11 cellular contexts compared by ENCODE assay signal in the genomic region with DNA sequence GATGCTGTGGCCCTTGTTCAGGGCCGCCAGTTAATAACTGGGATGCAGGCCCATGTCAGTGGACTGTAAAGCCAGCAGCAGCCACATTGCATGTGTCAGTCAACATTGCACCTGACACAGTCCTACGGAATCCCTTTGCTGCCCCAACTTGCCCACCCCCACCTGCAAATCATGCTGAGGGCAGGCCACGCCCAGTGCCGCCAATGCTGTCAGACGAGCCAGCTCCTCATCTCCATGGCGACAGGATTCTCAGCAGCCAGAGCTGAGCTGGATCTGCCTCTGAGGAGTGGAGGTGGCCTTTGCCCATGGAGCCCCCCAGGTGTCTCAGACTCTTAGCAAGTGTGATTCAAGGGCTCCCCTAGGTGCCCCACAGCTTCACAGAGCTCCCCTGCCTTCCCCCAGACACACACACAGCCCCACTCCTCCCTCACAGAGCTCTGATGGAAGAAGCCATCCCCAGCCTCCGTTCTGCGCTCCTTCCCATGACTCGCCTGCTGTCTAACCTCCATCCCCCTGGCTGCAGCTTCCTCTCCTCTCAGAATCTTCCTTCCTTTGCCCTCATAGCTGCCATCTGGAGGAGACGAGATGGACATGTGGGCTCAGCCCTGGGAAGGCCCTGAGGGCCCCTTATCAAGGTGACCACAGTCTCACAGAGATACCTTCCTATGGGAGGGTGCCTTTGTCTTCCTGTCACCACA.
DNase-seq lines count a peak whose midpoint lies in the region; ATAC-seq and TF ChIP-seq lines count a peak whose summit lies in the region.
"Had no signal": no experiment of that assay in that cellular context is flagged by ENCODE, and none has a peak within 500 bp of the region (broad histone marks: within the 10 kb centered on the region; RNA-seq: fewer than 3 reads in every experiment).

No MANE protein-coding gene starts in this region.

- no peaks in the 10 kb centered on the region for H3K27me3 ChIP-seq in parathyroid adenoma (ENCODE audit: control insufficient read depth, insufficient read depth, low read length)

- no peaks in the 10 kb centered on the region for H3K36me3 Mint-ChIP-seq in activated T-cell treated with anti-CD3 and anti-CD28 coated beads, Interleukin-2, amount 50 U/mL, for 4 hours (ENCODE audit: insufficient read depth)

- H3K4me2 ChIP-seq in parathyroid adenoma (ENCODE audit: low read length), result no peak overlapping the region
- H3K4me2 ChIP-seq: KMS-11 had no signal

- no peak overlapping the region for H3K4me3 ChIP-seq in parathyroid adenoma (ENCODE audit: low read depth, low read length)

- no peaks in the 10 kb centered on the region for H3K9me3 Mint-ChIP-seq in activated T-cell treated with anti-CD3 and anti-CD28 coated beads, Interleukin-2, amount 50 U/mL, for 4 hours

- H3K27ac ChIP-seq in cingulate gyrus (ENCODE audit: low read depth, low read length), result peak overlapping the region; percentile 81
- H3K27ac ChIP-seq in parathyroid adenoma, result peak overlapping the region; percentile 5
- H3K27ac ChIP-seq: 22Rv1, KMS-11 had no signal

- no peaks in the 10 kb centered on the region for H3K79me2 ChIP-seq in parathyroid adenoma

- H3K27me3 Mint-ChIP-seq in activated T-cell treated with anti-CD3 and anti-CD28 coated beads, Interleukin-2, amount 50 U/mL, for 4 hours (ENCODE audit: low read depth), result peaks cover 9% of the 10 kb centered on the region

- H3K4me3 Mint-ChIP-seq in activated T-cell treated with anti-CD3 and anti-CD28 coated beads, Interleukin-2, amount 50 U/mL, for 4 hours, result no peak overlapping the region

- H3K9ac ChIP-seq in parathyroid adenoma, result no peak overlapping the region
- H3K9ac ChIP-seq: KMS-11 had no signal

- peak overlapping the region; percentile 36 for H2AFZ ChIP-seq in parathyroid adenoma

- H3K36me3 ChIP-seq in parathyroid adenoma (ENCODE audit: control insufficient read depth, insufficient read depth, low read length), result no peaks in the 10 kb centered on the region

- H3K4me1 ChIP-seq in parathyroid adenoma, result peaks cover 12% of the 10 kb centered on the region

- H3K9me3 ChIP-seq in parathyroid adenoma (ENCODE audit: control insufficient read depth, low read length), result no peaks in the 10 kb centered on the region

- no peaks in the 10 kb centered on the region for H3K4me1 Mint-ChIP-seq in activated T-cell treated with anti-CD3 and anti-CD28 coated beads, Interleukin-2, amount 50 U/mL, for 4 hours (ENCODE audit: low read depth)

- TF ChIP-seq CTCF in parathyroid adenoma (IDR thresholded peaks at IDR 0.05), result no peak

- no peak for ATAC-seq in activated T-cell treated with anti-CD3 and anti-CD28 coated beads, Interleukin-2, amount 50 U/mL, for 4 hours

- DNase-seq in DMS 273 (lab: John Stamatoyannopoulos, UW; ENCODE audit: unreplicated experiment) (peak; percentile 40), DMS 273 treated with DMSO at 0.1 percent for 48 hours (lab: John Stamatoyannopoulos, UW) (no peak), NCI-H345 treated with DMSO at 0.1 percent for 48 hours (lab: John Stamatoyannopoulos, UW; ENCODE audit: unreplicated experiment) (peak; percentile 4), medulla oblongata (ENCODE audit: extremely low spot score) (no peak)
- no peak for DNase-seq in stimulated activated naive CD4-positive, alpha-beta T cell (lab: John Stamatoyannopoulos, UW)
- no peak for DNase-seq in activated T-cell treated with anti-CD3 and anti-CD28 coated beads, Interleukin-2, amount 50 U/mL, for 4 hours
- DNase-seq: stimulated activated CD4-positive, alpha-beta T cell treated with anti-CD3 and anti-CD28 coated beads, Interleukin-15, amount 100 ng/mL, for 24 hours had no signal

Comparison
In these comparisons a context has a peak if more than half of its experiments do, and no peak if none do; other contexts are left out.
1. DNase-seq: peak in DMS 273 (single experiment) and NCI-H345 treated with DMSO at 0.1 percent for 48 hours (single experiment); none in DMS 273 treated with DMSO at 0.1 percent for 48 hours (single experiment), medulla oblongata (single experiment), stimulated activated naive CD4-positive, alpha-beta T cell (0 of 6) and activated T-cell treated with anti-CD3 and anti-CD28 coated beads, Interleukin-2, amount 50 U/mL, for 4 hours (single experiment).